In genomic region chr18:76492669-76493212, GRCh38 we compare ENCODE assay signal across 1 cellular context.
TF ChIP-seq lines count a peak whose summit lies in the region.

No MANE protein-coding gene starts in this region.

TF ChIP-seq in HepG2, 621 proteins besides CTCF, POLR2A, EP300 and RAD21 (continued from another document and continues in another):
- TF ChIP-seq BCLAF1 (IDR thresholded peaks at IDR 0.05) (no peak), HIC2 (CRISPR knock-in tag; IDR thresholded peaks at IDR 0.05; ENCODE audit: low read depth) (no peak), ZSCAN22 (CRISPR knock-in tag; IDR thresholded peaks at IDR 0.05) (no peak), ELK4 (CRISPR knock-in tag; IDR thresholded peaks at IDR 0.05; ENCODE audit: borderline replicate concordance) (no peak), NBN (conservative IDR thresholded peaks at IDR 0.05) (no peak), ZBTB2 (CRISPR knock-in tag; IDR thresholded peaks at IDR 0.05; ENCODE audit: low read depth) (no peak), ZNF563 (CRISPR knock-in tag; IDR thresholded peaks at IDR 0.05) (no peak), ZNF205 (CRISPR knock-in tag; IDR thresholded peaks at IDR 0.05) (no peak; the same call in 1 of the 2 replicates), PAWR (CRISPR knock-in tag; IDR thresholded peaks at IDR 0.05; ENCODE audit: borderline replicate concordance) (no peak), NFYB (CRISPR knock-in tag; IDR thresholded peaks at IDR 0.05) (peak; percentile 85), MAX (IDR thresholded peaks at IDR 0.05) (peak; percentile 89), NFYC (CRISPR knock-in tag; IDR thresholded peaks at IDR 0.05) (peak; percentile 91), CREBL2 (CRISPR knock-in tag; IDR thresholded peaks at IDR 0.05; ENCODE audit: borderline replicate concordance) (no peak), NFIC (IDR thresholded peaks at IDR 0.05; ENCODE audit: low read length) (no peak; the same call in 1 of the 2 replicates), ZBTB46 (CRISPR knock-in tag; IDR thresholded peaks at IDR 0.05; ENCODE audit: borderline replicate concordance) (no peak), CERS6 (CRISPR knock-in tag; IDR thresholded peaks at IDR 0.05) (no peak), SALL1 (CRISPR knock-in tag; IDR thresholded peaks at IDR 0.05) (0 out of 2 replicates have a peak, but pooled peaks have one; percentile 30), SOX13 (IDR thresholded peaks at IDR 0.05) (0 out of 2 replicates have a peak, but pooled peaks have one; percentile 29), SOX13 (CRISPR knock-in tag; conservative IDR thresholded peaks at IDR 0.05 in 1 of 2, IDR thresholded peaks at IDR 0.05 in 1 of 2) (no peak), ZNF253 (CRISPR knock-in tag; IDR thresholded peaks at IDR 0.05; ENCODE audit: borderline replicate concordance) (0 out of 2 replicates have a peak, but pooled peaks have one; percentile 32), KLF12 (CRISPR knock-in tag; IDR thresholded peaks at IDR 0.05; ENCODE audit: borderline replicate concordance) (no peak), MLLT10 (CRISPR knock-in tag; IDR thresholded peaks at IDR 0.05) (no peak), FUBP1 (CRISPR knock-in tag; IDR thresholded peaks at IDR 0.05; ENCODE audit: borderline replicate concordance) (no peak), KIAA2018 (CRISPR knock-in tag; IDR thresholded peaks at IDR 0.05; ENCODE audit: borderline replicate concordance) (no peak), KDM3A (CRISPR knock-in tag; IDR thresholded peaks at IDR 0.05; ENCODE audit: low read depth) (no peak), ZBTB14 (CRISPR knock-in tag; IDR thresholded peaks at IDR 0.05) (peak; percentile 97), FOXP4 (CRISPR knock-in tag; IDR thresholded peaks at IDR 0.05) (no peak; the same call in 1 of the 2 replicates)
